ENCODE assay signal across 2 cellular contexts in the genomic region with DNA sequence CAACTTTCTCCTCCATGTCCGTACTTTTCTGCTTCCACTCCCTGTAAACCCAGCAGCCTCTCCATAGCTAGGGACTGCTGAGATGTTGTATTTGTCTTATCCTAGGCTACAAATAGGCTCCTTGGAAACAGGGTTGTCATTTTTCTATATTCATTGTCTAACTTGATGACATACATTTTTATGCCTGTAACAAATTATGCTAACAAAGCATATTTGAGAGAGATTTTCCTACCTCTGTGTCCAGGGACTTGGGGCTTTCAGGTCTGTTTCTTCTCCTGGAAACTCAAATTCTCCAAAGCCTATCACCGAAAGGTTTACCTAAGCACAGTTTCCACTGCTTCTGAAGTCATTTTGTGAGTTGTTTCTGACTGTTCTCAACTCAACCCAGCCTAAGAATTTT.
A peak's percentile ranks its signal among the peaks of the same experiment; 100 is the strongest.
TF ChIP-seq lines count a peak whose summit lies in the region.

No MANE protein-coding gene starts in this region.

TF ChIP-seq in HepG2, 621 proteins besides CTCF, POLR2A, EP300 and RAD21:
- no peak for TF ChIP-seq RAD51 (IDR thresholded peaks at IDR 0.05; ENCODE audit: borderline replicate concordance)
- TF ChIP-seq SCMH1 (CRISPR knock-in tag; IDR thresholded peaks at IDR 0.05; ENCODE audit: borderline replicate concordance) = no peak
- TF ChIP-seq, protein P1, sequence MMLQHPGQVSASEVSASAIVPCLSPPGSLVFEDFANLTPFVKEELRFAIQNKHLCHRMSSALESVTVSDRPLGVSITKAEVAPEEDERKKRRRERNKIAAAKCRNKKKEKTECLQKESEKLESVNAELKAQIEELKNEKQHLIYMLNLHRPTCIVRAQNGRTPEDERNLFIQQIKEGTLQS (CRISPR knock-in tag; IDR thresholded peaks at IDR 0.05) = no peak
- peak; percentile 91 for TF ChIP-seq MAFF (IDR thresholded peaks at IDR 0.05; ENCODE audit: low read depth, low read length)
- peak; percentile 89 to 93 for TF ChIP-seq MAFK (conservative IDR thresholded peaks at IDR 0.05 in 1 of 2, IDR thresholded peaks at IDR 0.05 in 1 of 2; ENCODE audit: low read length in 2 of 2)
- TF ChIP-seq JARID2 (CRISPR knock-in tag; IDR thresholded peaks at IDR 0.05; ENCODE audit: insufficient replicate concordance) = no peak

TF ChIP-seq in K562, 482 proteins besides CTCF, POLR2A, EP300 and RAD21:
- TF ChIP-seq, protein P2, sequence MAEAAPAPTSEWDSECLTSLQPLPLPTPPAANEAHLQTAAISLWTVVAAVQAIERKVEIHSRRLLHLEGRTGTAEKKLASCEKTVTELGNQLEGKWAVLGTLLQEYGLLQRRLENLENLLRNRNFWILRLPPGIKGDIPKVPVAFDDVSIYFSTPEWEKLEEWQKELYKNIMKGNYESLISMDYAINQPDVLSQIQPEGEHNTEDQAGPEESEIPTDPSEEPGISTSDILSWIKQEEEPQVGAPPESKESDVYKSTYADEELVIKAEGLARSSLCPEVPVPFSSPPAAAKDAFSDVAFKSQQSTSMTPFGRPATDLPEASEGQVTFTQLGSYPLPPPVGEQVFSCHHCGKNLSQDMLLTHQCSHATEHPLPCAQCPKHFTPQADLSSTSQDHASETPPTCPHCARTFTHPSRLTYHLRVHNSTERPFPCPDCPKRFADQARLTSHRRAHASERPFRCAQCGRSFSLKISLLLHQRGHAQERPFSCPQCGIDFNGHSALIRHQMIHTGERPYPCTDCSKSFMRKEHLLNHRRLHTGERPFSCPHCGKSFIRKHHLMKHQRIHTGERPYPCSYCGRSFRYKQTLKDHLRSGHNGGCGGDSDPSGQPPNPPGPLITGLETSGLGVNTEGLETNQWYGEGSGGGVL (CRISPR knock-in tag; IDR thresholded peaks at IDR 0.05) = no peak
- no peak for TF ChIP-seq POLR3G (IDR thresholded peaks at IDR 0.05; ENCODE audit: extremely low read depth, insufficient read length, insufficient replicate concordance)
- TF ChIP-seq, protein P3, sequence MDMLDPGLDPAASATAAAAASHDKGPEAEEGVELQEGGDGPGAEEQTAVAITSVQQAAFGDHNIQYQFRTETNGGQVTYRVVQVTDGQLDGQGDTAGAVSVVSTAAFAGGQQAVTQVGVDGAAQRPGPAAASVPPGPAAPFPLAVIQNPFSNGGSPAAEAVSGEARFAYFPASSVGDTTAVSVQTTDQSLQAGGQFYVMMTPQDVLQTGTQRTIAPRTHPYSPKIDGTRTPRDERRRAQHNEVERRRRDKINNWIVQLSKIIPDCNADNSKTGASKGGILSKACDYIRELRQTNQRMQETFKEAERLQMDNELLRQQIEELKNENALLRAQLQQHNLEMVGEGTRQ (CRISPR knock-in tag; IDR thresholded peaks at IDR 0.05) = no peak
- peak; percentile 59; the same call in 1 of the 2 replicates for TF ChIP-seq MAFF (IDR thresholded peaks at IDR 0.05; ENCODE audit: low read length)
- TF ChIP-seq MAFK (IDR thresholded peaks at IDR 0.05; ENCODE audit: low read length) = peak; percentile 55
- no peak for TF ChIP-seq ZBED1 (IDR thresholded peaks at IDR 0.05)
- TF ChIP-seq NFE2 (IDR thresholded peaks at IDR 0.05; ENCODE audit: low read depth) = no peak
- no peak for TF ChIP-seq ZNF175 (CRISPR knock-in tag; IDR thresholded peaks at IDR 0.05; ENCODE audit: low read depth)
- peak; percentile 67 for TF ChIP-seq MAFG (tag; conservative IDR thresholded peaks at IDR 0.05)
- TF ChIP-seq CAMTA2 (CRISPR knock-in tag; conservative IDR thresholded peaks at IDR 0.05) = no peak
- peak; percentile 62; the same call in 1 of the 2 replicates for TF ChIP-seq C11orf30 (IDR thresholded peaks at IDR 0.05; ENCODE audit: low read depth)
- peak; percentile 83 for TF ChIP-seq ZNF316 (IDR thresholded peaks at IDR 0.05)
TF ChIP-seq in K562: peak in this region for 5.
